In the genomic region with DNA sequence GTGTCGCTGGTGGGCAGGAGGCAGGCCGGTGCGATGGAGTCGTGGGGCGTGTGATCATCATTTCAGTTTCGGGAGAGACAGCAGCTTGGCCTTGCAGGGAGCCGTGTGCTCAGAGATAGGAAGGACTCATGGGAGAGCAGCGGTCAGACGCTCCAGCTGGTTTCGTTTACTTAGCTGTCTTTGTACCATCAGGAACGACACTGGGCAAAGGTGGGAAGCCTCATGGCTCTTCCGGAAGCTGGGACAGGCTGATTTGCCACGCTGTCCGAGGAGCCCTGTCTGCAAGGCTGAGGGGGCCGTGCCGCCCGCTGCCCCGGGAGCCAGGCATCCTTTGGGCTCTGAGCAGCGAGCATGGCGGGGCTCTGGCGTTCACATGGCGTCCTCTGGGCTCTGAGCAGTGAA, we compare ENCODE assay signal across 10 cellular contexts. TPM values are rescaled to one million over a fixed set of nuclear protein-coding genes. Genes with fewer than 3 reads are reported as not detected.
A peak's percentile ranks its signal among the peaks of the same experiment; 100 is the strongest.
DNase-seq lines count a peak whose midpoint lies in the region; ATAC-seq and TF ChIP-seq lines count a peak whose summit lies in the region.
"Had no signal": no experiment of that assay in that cellular context is flagged by ENCODE, and none has a peak within 500 bp of the region (broad histone marks: within the 10 kb centered on the region; RNA-seq: fewer than 3 reads in every experiment).

No MANE protein-coding gene starts in this region.

- in situ Hi-C loops in gastrocnemius medialis (cut with MboI; ENCODE audit: low sequenced_read_pairs in 4 of 4): no loop called here
- in situ Hi-C loops in G401 (cut with HindIII; ENCODE audit: low sequenced_read_pairs): no loop called here

- no peaks in the 10 kb centered on the region for H3K9me3 Mint-ChIP-seq in activated CD8-positive, alpha-beta T cell treated with anti-CD3 and anti-CD28 coated beads for 36 hours
- H3K9me3 Mint-ChIP-seq: central memory CD8-positive, alpha-beta T cell had no signal

- ATAC-seq in activated CD8-positive, alpha-beta T cell treated with anti-CD3 and anti-CD28 coated beads for 36 hours: no peak
- peak; percentile 37 to 38 for ATAC-seq in left cardiac atrium
- ATAC-seq in gastrocnemius medialis: no peak
- ATAC-seq in HG03439 (IDR thresholded peaks at IDR 0.05; ENCODE audit: unreplicated experiment): no peak

- no peaks in the 10 kb centered on the region for H3K36me3 ChIP-seq in HEK293 (ENCODE audit: control insufficient read depth in 2 of 2, insufficient read depth in 1 of 2, low read length in 2 of 2)
- H3K36me3 ChIP-seq in gastrocnemius medialis: no peaks in the 10 kb centered on the region

- intact Hi-C loops in activated CD8-positive, alpha-beta T cell treated with anti-CD3 and anti-CD28 coated beads for 36 hours (cut with micrococcal nuclease): no loop called here
- intact Hi-C loops in left cardiac atrium (cut with DNase I): no loop called here
- intact Hi-C loops in gastrocnemius medialis (cut with DNase I; ENCODE audit: low total_unique reads): no loop called here

- CTCF ChIA-PET in HEK293 (lab: Yijun Ruan, JAX): interaction anchor here (1.1 kb wide), 1 partner anchor 89 kb away, joined by 5 read pairs; no protein-coding TSS in a partner anchor
- CTCF ChIA-PET in activated CD8-positive, alpha-beta T cell treated with anti-CD3 and anti-CD28 coated beads for 36 hours (lab: Charles Lee): interaction anchor here (1.3 kb wide), 1 partner anchor 89 kb away, joined by 7 read pairs; no protein-coding TSS in a partner anchor

- no peaks in the 10 kb centered on the region for H3K27me3 Mint-ChIP-seq in activated CD8-positive, alpha-beta T cell treated with anti-CD3 and anti-CD28 coated beads for 36 hours
- H3K27me3 Mint-ChIP-seq: central memory CD8-positive, alpha-beta T cell had no signal

- H3K27me3 ChIP-seq in gastrocnemius medialis: no peaks in the 10 kb centered on the region

- TF ChIP-seq POLR2A in gastrocnemius medialis (IDR thresholded peaks at IDR 0.05): no peak

- no peak overlapping the region for H3K4me3 Mint-ChIP-seq in activated CD8-positive, alpha-beta T cell treated with anti-CD3 and anti-CD28 coated beads for 36 hours
- H3K4me3 Mint-ChIP-seq: central memory CD8-positive, alpha-beta T cell had no signal

- H3K27ac Mint-ChIP-seq in activated CD8-positive, alpha-beta T cell treated with anti-CD3 and anti-CD28 coated beads for 36 hours: peak overlapping the region; percentile 56

- H3K27ac ChIP-seq in HEK293 (ENCODE audit: extremely low read depth, low read depth, low read length) (no peak overlapping the region), gastrocnemius medialis (peak overlapping the region; percentile 7 to 98 (median 88))

- peaks cover 2% of the 10 kb centered on the region for H3K36me3 Mint-ChIP-seq in activated CD8-positive, alpha-beta T cell treated with anti-CD3 and anti-CD28 coated beads for 36 hours (ENCODE audit: low read depth)

- H3K4me1 ChIP-seq in HEK293 (ENCODE audit: control insufficient read depth, insufficient read depth, low read length) (no peaks in the 10 kb centered on the region), gastrocnemius medialis (peaks cover 45 to 51% of the 10 kb centered on the region in 2 donors)

- TF ChIP-seq CTCF in HEK293 (tag by site-specific recombination; IDR thresholded peaks at IDR 0.05) (no peak), gastrocnemius medialis (IDR thresholded peaks at IDR 0.05 in 4 of 5, conservative IDR thresholded peaks at IDR 0.05 in 1 of 5) (no peak)
- TF ChIP-seq CTCF in activated CD8-positive, alpha-beta T cell treated with anti-CD3 and anti-CD28 coated beads for 36 hours (IDR thresholded peaks at IDR 0.05): no peak

- POLR2A ChIA-PET in HEK293 (lab: Yijun Ruan, JAX): no interaction called here
- POLR2A ChIA-PET in activated CD8-positive, alpha-beta T cell treated with anti-CD3 and anti-CD28 coated beads for 36 hours (lab: Charles Lee): no interaction called here

- no peak overlapping the region for H3K4me3 ChIP-seq in HEK293 (ENCODE audit: low read depth, low read length)
- peak overlapping the region in 1 of 4 donors; percentile 13 for H3K4me3 ChIP-seq in gastrocnemius medialis

- peaks cover 27% of the 10 kb centered on the region for H3K4me1 Mint-ChIP-seq in activated CD8-positive, alpha-beta T cell treated with anti-CD3 and anti-CD28 coated beads for 36 hours (ENCODE audit: low read depth)

- H3K9me3 ChIP-seq in HEK293 (ENCODE audit: control insufficient read depth, insufficient read depth, low read depth, low read length) (no peaks in the 10 kb centered on the region), gastrocnemius medialis (no peaks in the 10 kb centered on the region)

- no peak for DNase-seq in activated CD8-positive, alpha-beta T cell treated with anti-CD3 and anti-CD28 coated beads for 36 hours
- DNase-seq in left cardiac atrium (no peak), gastrocnemius medialis (no peak), G401 (ENCODE audit: low spot score) (no peak), NCI-H2107 treated with DMSO at 0.1 percent for 48 hours (lab: John Stamatoyannopoulos, UW; ENCODE audit: unreplicated experiment) (no peak)
- DNase-seq in NK-92 treated with Interleukin-12 subunit alpha and Interleukin-12 subunit beta, amount 100 ng/mL, for 24 hours (lab: John Stamatoyannopoulos, UW): no peak
- DNase-seq: GDM1 had no signal

TF ChIP-seq in HEK293, 187 proteins besides CTCF, POLR2A, EP300 and RAD21:
- TF ChIP-seq, protein P1, sequence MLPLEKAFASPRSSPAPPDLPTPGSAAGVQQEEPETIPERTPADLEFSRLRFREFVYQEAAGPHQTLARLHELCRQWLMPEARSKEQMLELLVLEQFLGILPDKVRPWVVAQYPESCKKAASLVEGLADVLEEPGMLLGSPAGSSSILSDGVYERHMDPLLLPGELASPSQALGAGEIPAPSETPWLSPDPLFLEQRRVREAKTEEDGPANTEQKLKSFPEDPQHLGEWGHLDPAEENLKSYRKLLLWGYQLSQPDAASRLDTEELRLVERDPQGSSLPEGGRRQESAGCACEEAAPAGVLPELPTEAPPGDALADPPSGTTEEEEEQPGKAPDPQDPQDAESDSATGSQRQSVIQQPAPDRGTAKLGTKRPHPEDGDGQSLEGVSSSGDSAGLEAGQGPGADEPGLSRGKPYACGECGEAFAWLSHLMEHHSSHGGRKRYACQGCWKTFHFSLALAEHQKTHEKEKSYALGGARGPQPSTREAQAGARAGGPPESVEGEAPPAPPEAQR (tag by site-specific recombination; IDR thresholded peaks at IDR 0.05): no peak
- TF ChIP-seq ZIC2 (tag by site-specific recombination; IDR thresholded peaks at IDR 0.05): peak; percentile 29

RNA-seq across cellular contexts. Expression of a gene that starts 32.7 kb away (rescaled TPM):
- total RNA-seq in activated CD8-positive, alpha-beta T cell treated with anti-CD3 and anti-CD28 coated beads for 36 hours: 10 to 100 TPM; 26.9 to 28.1 TPM
- total RNA-seq in left cardiac atrium: 10 to 100 TPM; 58.5 to 95.4 TPM
- total RNA-seq in gastrocnemius medialis: 100 to 1,000 TPM in 1 of 4 donors, 10 to 100 TPM in 3; 16.7 to 106 (median 53.3) TPM
- 23.5 and 45.4 TPM in 2 replicates for total RNA-seq in G401 (2014; rRNA removed; shearing (Covaris generic))

Comparison
In these comparisons a context has a peak if more than half of its experiments do, and no peak if none do; other contexts are left out.
1. ATAC-seq: peak in left cardiac atrium (2 of 2); none in activated CD8-positive, alpha-beta T cell treated with anti-CD3 and anti-CD28 coated beads for 36 hours (single experiment), gastrocnemius medialis (0 of 2) and HG03439 (single experiment).